Comparison of ENCODE assay signal across 19 cellular contexts in the genomic region with DNA sequence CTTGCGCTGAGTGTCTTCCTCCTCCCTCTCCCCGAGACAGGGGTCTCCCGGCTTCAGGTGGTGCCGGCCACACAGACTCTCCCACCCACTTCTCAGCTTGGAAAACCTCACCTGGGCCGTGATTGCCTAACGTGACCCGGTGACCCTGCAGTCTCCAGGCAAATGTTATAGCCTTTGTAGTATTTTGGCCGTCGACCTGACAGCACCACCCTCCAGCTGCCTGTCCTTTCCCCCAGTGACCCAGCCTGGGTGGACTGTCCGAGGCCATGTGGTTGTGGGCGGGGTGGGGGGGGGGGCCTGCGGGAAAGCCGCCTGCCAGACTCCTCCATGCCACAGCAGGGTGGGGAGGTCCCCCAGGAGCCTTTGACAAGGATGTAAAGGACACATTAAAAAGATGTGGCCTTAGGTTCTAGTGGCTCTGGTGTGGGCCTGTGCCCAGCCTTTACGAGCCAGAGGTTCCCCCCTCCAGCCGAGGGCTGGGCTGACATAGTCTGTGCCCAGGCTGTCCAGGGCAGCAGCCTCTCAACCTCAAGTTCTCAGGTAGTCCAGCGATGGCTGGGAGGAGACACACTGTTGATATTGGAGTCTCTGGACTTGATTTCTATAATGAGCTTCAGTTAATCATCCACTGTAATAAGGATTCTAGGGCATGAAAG. TPM values are rescaled to one million over a fixed set of nuclear protein-coding genes. Genes with fewer than 3 reads are reported as not detected.
DNase-seq lines count a peak whose midpoint lies in the region; ATAC-seq and TF ChIP-seq lines count a peak whose summit lies in the region.
"Had no signal": no experiment of that assay in that cellular context is flagged by ENCODE, and none has a peak within 500 bp of the region (broad histone marks: within the 10 kb centered on the region; RNA-seq: fewer than 3 reads in every experiment).

No MANE protein-coding gene starts in this region.

- DNase-seq in MCF 10A (ENCODE audit: unreplicated experiment) (no peak), breast epithelium (ENCODE audit: low spot score in 2 of 2) (no peak), activated B cell treated with CpG ODN at 0.5 μM for 24 hours (no peak), epidermal melanocyte (ENCODE audit: insufficient read length, low spot score) (no peak), Peyer's patch (no peak), NCI-H2196 (lab: John Stamatoyannopoulos, UW; ENCODE audit: unreplicated experiment) (no peak)
- DNase-seq: activated naive CD4-positive, alpha-beta T cell treated with anti-CD3 and anti-CD28 coated beads, Interleukin-2, amount 50 U/mL, for 16 hours; effector memory CD8-positive, alpha-beta T cell; H7; NCI-H187 treated with DMSO at 0.1 percent for 48 hours; NCI-H524; nucleus accumbens; upper lobe of right lung had no signal

- CTCF ChIA-PET in MCF 10A (lab: Yijun Ruan, JAX) (interaction anchor here (0.6 to 11.0 kb wide), 4 partner anchors 9 to 716 kb away, joined by 3 to 86 read pairs (median 4); partner anchors contain the start of gene TOR3A), activated B cell treated with CpG ODN at 0.5 μM for 24 hours (lab: Charles Lee) (interaction anchor here (0.8 to 1.1 kb wide), 2 partner anchors 11 to 558 kb away, joined by 3 read pairs; no protein-coding TSS in a partner anchor)

- TF ChIP-seq POLR2A in breast epithelium (IDR thresholded peaks at IDR 0.05) (no peak), Peyer's patch (IDR thresholded peaks at IDR 0.05) (no peak)

- TF ChIP-seq RAD21 in liver (IDR thresholded peaks at IDR 0.05) = peak in 1 of 2 donors; percentile 11

- no peaks in the 10 kb centered on the region for H3K36me3 ChIP-seq in breast epithelium
- H3K36me3 ChIP-seq in liver (ENCODE audit: control insufficient read depth in 4 of 4, insufficient read depth in 3 of 4, low read depth in 1 of 4, low read length in 3 of 4) = peaks cover 9 to 31% (median 28%) of the 10 kb centered on the region in 4 donors
- H3K36me3 ChIP-seq in Peyer's patch = peaks cover 0 to 75% (median 0%) of the 10 kb centered on the region in 3 donors

- POLR2A ChIA-PET in MCF 10A (lab: Yijun Ruan, JAX) = interaction anchor here (0.6 to 1.3 kb wide), 3 partner anchors 8 to 117 kb away, joined by 3 to 5 read pairs (median 4); partner anchors contain the start of gene TOR3A
- POLR2A ChIA-PET in activated B cell treated with CpG ODN at 0.5 μM for 24 hours (lab: Charles Lee) = interaction anchor here (0.6 kb wide), 2 partner anchors 280 to 557 kb away, joined by 3 to 6 read pairs; no protein-coding TSS in a partner anchor

- intact Hi-C loops in MCF 10A (cut with micrococcal nuclease) = no loop called here
- intact Hi-C loops in breast epithelium (cut with DNase I; ENCODE audit: low total_unique reads) = no loop called here
- intact Hi-C loops in activated B cell treated with CpG ODN at 0.5 μM for 24 hours (cut with micrococcal nuclease) = no loop called here

- peak overlapping the region in 1 of 2 donors; percentile 69 for H3K9ac ChIP-seq in liver (ENCODE audit: low read depth in 1 of 2, low read length in 2 of 2)

- TF ChIP-seq CTCF in MCF 10A (IDR thresholded peaks at IDR 0.05; ENCODE audit: unreplicated experiment) (no peak), breast epithelium (IDR thresholded peaks at IDR 0.05) (no peak), activated B cell treated with CpG ODN at 0.5 μM for 24 hours (IDR thresholded peaks at IDR 0.05) (no peak), liver (IDR thresholded peaks at IDR 0.05; ENCODE audit: low read depth, low read length, missing input control) (no peak), Peyer's patch (IDR thresholded peaks at IDR 0.05) (no peak)

- H3K27ac Mint-ChIP-seq in MCF 10A (ENCODE audit: low read depth, unreplicated experiment) = peak overlapping the region; percentile 69
- H3K27ac Mint-ChIP-seq in activated B cell treated with CpG ODN at 0.5 μM for 24 hours = peak overlapping the region; percentile 77
- H3K27ac Mint-ChIP-seq in stimulated activated memory B cell treated with anti-CD40 and anti-IgM and Interleukin-4, amounts not matched to agents 10 μg/mL and 1 μg/mL and 100 μg/mL, for 72 hours = peak overlapping the region; percentile 86
- H3K27ac Mint-ChIP-seq: mesothelial cell of epicardium had no signal

- peaks cover 66% of the 10 kb centered on the region for H3K36me3 Mint-ChIP-seq in MCF 10A (ENCODE audit: insufficient read depth, unreplicated experiment)
- peaks cover 84% of the 10 kb centered on the region for H3K36me3 Mint-ChIP-seq in activated B cell treated with CpG ODN at 0.5 μM for 24 hours (ENCODE audit: low read depth)
- H3K36me3 Mint-ChIP-seq in stimulated activated memory B cell treated with anti-CD40 and anti-IgM and Interleukin-4, amounts not matched to agents 10 μg/mL and 1 μg/mL and 100 μg/mL, for 72 hours = peaks cover 60% of the 10 kb centered on the region

- H3K4me3 ChIP-seq in breast epithelium (no peak overlapping the region), liver (ENCODE audit: low read depth in 1 of 3, low read length in 3 of 3) (peak overlapping the region in 1 of 3 donors; percentile 7), Peyer's patch (no peak overlapping the region)
- H3K4me3 ChIP-seq: SK-N-MC, skin epidermis, upper lobe of right lung had no signal

- peak overlapping the region in 1 of 2 donors; percentile 46 for H3K27ac ChIP-seq in breast epithelium
- H3K27ac ChIP-seq in liver (ENCODE audit: low read depth in 1 of 2, low read length in 2 of 2) = peak overlapping the region; percentile 56 to 60
- peak overlapping the region in 1 of 4 donors; percentile 57 for H3K27ac ChIP-seq in Peyer's patch
- H3K27ac ChIP-seq: SK-N-MC, upper lobe of right lung had no signal

- no peaks in the 10 kb centered on the region for H3K27me3 ChIP-seq in breast epithelium
- no peaks in the 10 kb centered on the region for H3K27me3 ChIP-seq in liver (ENCODE audit: control insufficient read depth in 4 of 4, insufficient read depth in 4 of 4, low read length in 3 of 4)
- H3K27me3 ChIP-seq in Peyer's patch = no peaks in the 10 kb centered on the region
- H3K27me3 ChIP-seq: upper lobe of right lung had no signal

- peaks cover 26% of the 10 kb centered on the region for H3K4me1 Mint-ChIP-seq in MCF 10A (ENCODE audit: insufficient read depth, unreplicated experiment)
- peaks cover 39% of the 10 kb centered on the region for H3K4me1 Mint-ChIP-seq in activated B cell treated with CpG ODN at 0.5 μM for 24 hours
- H3K4me1 Mint-ChIP-seq in stimulated activated memory B cell treated with anti-CD40 and anti-IgM and Interleukin-4, amounts not matched to agents 10 μg/mL and 1 μg/mL and 100 μg/mL, for 72 hours = peaks cover 56% of the 10 kb centered on the region

- no TSS peak for BruUV-seq in MCF 10A (replicated peaks; lab: Mats Ljungman, UMichigan)

- H3K27me3 Mint-ChIP-seq in MCF 10A (ENCODE audit: insufficient read depth, unreplicated experiment) = no peaks in the 10 kb centered on the region
- H3K27me3 Mint-ChIP-seq in activated B cell treated with CpG ODN at 0.5 μM for 24 hours = no peaks in the 10 kb centered on the region
- H3K27me3 Mint-ChIP-seq in stimulated activated memory B cell treated with anti-CD40 and anti-IgM and Interleukin-4, amounts not matched to agents 10 μg/mL and 1 μg/mL and 100 μg/mL, for 72 hours = no peaks in the 10 kb centered on the region
- H3K27me3 Mint-ChIP-seq: effector memory CD8-positive, alpha-beta T cell had no signal

- H3K4me3 Mint-ChIP-seq in MCF 10A (ENCODE audit: unreplicated experiment) (no peak overlapping the region), activated B cell treated with CpG ODN at 0.5 μM for 24 hours (no peak overlapping the region)
- no peak overlapping the region for H3K4me3 Mint-ChIP-seq in stimulated activated memory B cell treated with anti-CD40 and anti-IgM and Interleukin-4, amounts not matched to agents 10 μg/mL and 1 μg/mL and 100 μg/mL, for 72 hours
- H3K4me3 Mint-ChIP-seq: effector memory CD8-positive, alpha-beta T cell; mesothelial cell of epicardium had no signal

- H3K9me3 ChIP-seq in breast epithelium (no peaks in the 10 kb centered on the region), liver (ENCODE audit: control insufficient read depth in 4 of 4, low read length in 3 of 4) (no peaks in the 10 kb centered on the region), Peyer's patch (no peaks in the 10 kb centered on the region)
- H3K9me3 ChIP-seq: Caco-2, upper lobe of right lung had no signal

- WGBS in liver = 41% methylated on average over 16 of the region's 16 CpGs

- ATAC-seq in activated B cell treated with CpG ODN at 0.5 μM for 24 hours (ENCODE audit: low read depth) = no peak
- ATAC-seq in stimulated activated memory B cell treated with anti-CD40 and anti-IgM and Interleukin-4, amounts not matched to agents 10 μg/mL and 1 μg/mL and 100 μg/mL, for 72 hours = no peak
- ATAC-seq: effector memory CD8-positive, alpha-beta T cell; upper lobe of right lung had no signal

- no peaks in the 10 kb centered on the region for H3K4me1 ChIP-seq in breast epithelium
- H3K4me1 ChIP-seq in liver (ENCODE audit: control insufficient read depth in 4 of 4, insufficient read depth in 4 of 4, low read length in 3 of 4) = peaks cover 21 to 86% (median 65%) of the 10 kb centered on the region in 4 donors
- peaks cover 0 to 18% (median 5%) of the 10 kb centered on the region in 4 donors for H3K4me1 ChIP-seq in Peyer's patch
- H3K4me1 ChIP-seq: Caco-2 had no signal

- H3K9me3 Mint-ChIP-seq in MCF 10A (ENCODE audit: unreplicated experiment) (no peaks in the 10 kb centered on the region), activated B cell treated with CpG ODN at 0.5 μM for 24 hours (no peaks in the 10 kb centered on the region)
- H3K9me3 Mint-ChIP-seq in stimulated activated memory B cell treated with anti-CD40 and anti-IgM and Interleukin-4, amounts not matched to agents 10 μg/mL and 1 μg/mL and 100 μg/mL, for 72 hours = no peaks in the 10 kb centered on the region
- H3K9me3 Mint-ChIP-seq: effector memory CD8-positive, alpha-beta T cell; mesothelial cell of epicardium had no signal

TF ChIP-seq in liver, 16 proteins besides CTCF, POLR2A, EP300 and RAD21 (continues in another document):
- TF ChIP-seq JUND (IDR thresholded peaks at IDR 0.05) (peak in 1 of 2 donors; percentile 12), FOXA1 (IDR thresholded peaks at IDR 0.05) (no peak), HNF4A (conservative IDR thresholded peaks at IDR 0.05) (peak; percentile 80 to 82), SP1 (IDR thresholded peaks at IDR 0.05) (peak; percentile 79), NR2F2 (IDR thresholded peaks at IDR 0.05) (peak; percentile 90), YY1 (IDR thresholded peaks at IDR 0.05) (peak; percentile 36), RXRA (IDR thresholded peaks at IDR 0.05) (peak; percentile 94 to 95)
- TF ChIP-seq, protein P1, sequence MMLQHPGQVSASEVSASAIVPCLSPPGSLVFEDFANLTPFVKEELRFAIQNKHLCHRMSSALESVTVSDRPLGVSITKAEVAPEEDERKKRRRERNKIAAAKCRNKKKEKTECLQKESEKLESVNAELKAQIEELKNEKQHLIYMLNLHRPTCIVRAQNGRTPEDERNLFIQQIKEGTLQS (IDR thresholded peaks at IDR 0.05) = no peak

RNA-seq across cellular contexts. Expression of gene TOR3A, which starts 8.1 kb away (rescaled TPM):
- total RNA-seq in MCF 10A (2022) = 24.9 and 31.3 TPM in 2 replicates
- 10 to 100 TPM; 32.8 to 50.5 (median 35.6) TPM for total RNA-seq in breast epithelium
- total RNA-seq in activated B cell treated with CpG ODN at 0.5 μM for 24 hours = 59.5 and 60.8 TPM in 2 replicates
- total RNA-seq in liver = 10 to 100 TPM; 21.1 to 31.0 TPM
- polyA plus RNA-seq in liver = 10 to 100 TPM; 14.3 to 25.9 TPM
- 10 to 100 TPM; 19.2 to 42.9 (median 33.9) TPM for total RNA-seq in Peyer's patch
